ENCODE assay signal across 9 cellular contexts in genomic region chr10:72009062-72009429, GRCh38. TPM values are rescaled to one million over a fixed set of nuclear protein-coding genes. Genes with fewer than 3 reads are reported as not detected.
DNase-seq lines count a peak whose midpoint lies in the region; TF ChIP-seq lines count a peak whose summit lies in the region.
"Had no signal": no experiment of that assay in that cellular context is flagged by ENCODE, and none has a peak within 500 bp of the region (broad histone marks: within the 10 kb centered on the region; RNA-seq: fewer than 3 reads in every experiment).

No MANE protein-coding gene starts in this region.

- peak overlapping the region; percentile 35; the same call in 1 of the 2 replicates for H3K27ac ChIP-seq in SJSA1
- peak overlapping the region; percentile 61 for H3K27ac ChIP-seq in neural progenitor cell

- no peak overlapping the region for H3K4me3 ChIP-seq in SJSA1
- H3K4me3 ChIP-seq in epithelial cell of esophagus (ENCODE audit: low read length) = no peak overlapping the region
- no peak overlapping the region for H3K4me3 ChIP-seq in neural progenitor cell

- no peaks in the 10 kb centered on the region for H3F3A ChIP-seq in neural progenitor cell (ENCODE audit: low read depth)

- H2AFZ ChIP-seq in neural progenitor cell (replicated peaks) = no peak overlapping the region

- TF ChIP-seq CTCF in epithelial cell of esophagus (IDR thresholded peaks at IDR 0.05; ENCODE audit: insufficient read depth, low read depth, low read length, missing control alignments) = no peak
- TF ChIP-seq CTCF in neural progenitor cell (IDR thresholded peaks at IDR 0.05) = no peak
- TF ChIP-seq CTCF in type B pancreatic cell (conservative IDR thresholded peaks at IDR 0.05) = no peak

- no peaks in the 10 kb centered on the region for H4K20me1 ChIP-seq in neural progenitor cell (ENCODE audit: low read depth)

- H3K27me3 ChIP-seq in SJSA1 (replicated peaks) = no peaks in the 10 kb centered on the region
- no peaks in the 10 kb centered on the region for H3K27me3 ChIP-seq in neural progenitor cell

- H3K4me1 ChIP-seq in SJSA1 (replicated peaks) = peaks cover 9% of the 10 kb centered on the region
- peaks cover 12% of the 10 kb centered on the region for H3K4me1 ChIP-seq in neural progenitor cell

- no peak overlapping the region for H3K9ac ChIP-seq in neural progenitor cell

- H3K27ac Mint-ChIP-seq in neural progenitor cell (peak overlapping the region; percentile 99), type B pancreatic cell (peak overlapping the region; percentile 93)

- H3K36me3 ChIP-seq in SJSA1 = peaks cover 50% of the 10 kb centered on the region
- H3K36me3 ChIP-seq in neural progenitor cell = no peaks in the 10 kb centered on the region

- no peaks in the 10 kb centered on the region for H3K79me2 ChIP-seq in neural progenitor cell (ENCODE audit: low read depth)

- H3K9me3 Mint-ChIP-seq in neural progenitor cell (no peaks in the 10 kb centered on the region), type B pancreatic cell (peaks cover 3% of the 10 kb centered on the region)

- peaks cover 14% of the 10 kb centered on the region for H3K36me3 Mint-ChIP-seq in neural progenitor cell
- H3K36me3 Mint-ChIP-seq in type B pancreatic cell = peaks cover 23% of the 10 kb centered on the region

- no peak for DNase-seq in SJSA1 (ENCODE audit: low read depth in 1 of 2, low spot score in 2 of 2)
- DNase-seq in epithelial cell of esophagus (ENCODE audit: low read depth) = peak; percentile 96
- no peak for DNase-seq in neural progenitor cell (ENCODE audit: low spot score)
- no peak for DNase-seq in type B pancreatic cell (ENCODE audit: extremely low spot score, unreplicated experiment)
- DNase-seq in NCI-H226 = no peak
- DNase-seq in DMS79 treated with DMSO at 0.1 percent for 48 hours (lab: John Stamatoyannopoulos, UW) = no peak
- DNase-seq in superior temporal gyrus (ENCODE audit: extremely low spot score) = no peak
- DNase-seq: Karpas-422; stimulated activated CD4-positive, alpha-beta T cell treated with anti-CD3 and anti-CD28 coated beads, Interleukin-4, amount 100 ng/mL, for 1 hour had no signal

- H3K4me2 ChIP-seq in neural progenitor cell = no peak overlapping the region

- H3K9me3 ChIP-seq in SJSA1 (replicated peaks) (no peaks in the 10 kb centered on the region), neural progenitor cell (ENCODE audit: low read depth) (no peaks in the 10 kb centered on the region)

- peaks cover 43% of the 10 kb centered on the region for H3K4me1 Mint-ChIP-seq in neural progenitor cell
- peaks cover 30% of the 10 kb centered on the region for H3K4me1 Mint-ChIP-seq in type B pancreatic cell (ENCODE audit: unreplicated experiment)

- H3K27me3 Mint-ChIP-seq in neural progenitor cell (ENCODE audit: insufficient read depth, low read depth) = no peaks in the 10 kb centered on the region
- no peaks in the 10 kb centered on the region for H3K27me3 Mint-ChIP-seq in type B pancreatic cell

- H3K4me3 Mint-ChIP-seq in neural progenitor cell (peak overlapping the region; percentile 38), type B pancreatic cell (peak overlapping the region; percentile 36)

RNA-seq across cellular contexts. Expression of gene CHST3, which starts 44.9 kb away (rescaled TPM):
- total RNA-seq in SJSA1 (2014; rRNA removed; shearing (Covaris generic)) = 15.8 and 27.4 TPM in 2 replicates
- total RNA-seq in neural progenitor cell (ENCODE audit: low replicate concordance) (9.1 and 11.9 TPM in 2 replicates), type B pancreatic cell (ENCODE audit: low replicate concordance) (11.8 and 21.7 TPM in 2 replicates)
